8 cellular contexts compared by ENCODE assay signal in genomic region chr2:158456309-158457066, GRCh38. TPM values are rescaled to one million over a fixed set of nuclear protein-coding genes. Genes with fewer than 3 reads are reported as not detected.
DNase-seq lines count a peak whose midpoint lies in the region; ATAC-seq and TF ChIP-seq lines count a peak whose summit lies in the region.

TSS of gene CCDC148 (minus strand) at chr2:158456753. CDS start at chr2:158456439, 314 bp downstream.
TSS of gene PKP4 (plus strand) at chr2:158456952. CDS start at chr2:158533185, 76,233 bp downstream.

- peaks cover 21% of the 10 kb centered on the region for H4K20me1 ChIP-seq in IMR-90 (ENCODE audit: insufficient read depth, low read length)

- H3K27ac Mint-ChIP-seq in activated T-cell treated with anti-CD3 and anti-CD28 coated beads, Interleukin-2, amount 50 U/mL, for 24 hours: peak within 1 kb of the TSS; percentile 87

- H3K18ac ChIP-seq in IMR-90 (ENCODE audit: low read depth, low read length): no peak within 1 kb of the TSS

- H2AK9ac ChIP-seq in IMR-90 (replicated peaks; ENCODE audit: low read depth, low read length, poor library complexity): peak within 1 kb of the TSS; percentile 95

- peaks cover 10% of the 10 kb centered on the region for H3K36me3 Mint-ChIP-seq in activated T-cell treated with anti-CD3 and anti-CD28 coated beads, Interleukin-2, amount 50 U/mL, for 24 hours (ENCODE audit: low read depth)

- H3K27me3 Mint-ChIP-seq in activated T-cell treated with anti-CD3 and anti-CD28 coated beads, Interleukin-2, amount 50 U/mL, for 24 hours: peaks cover 19% of the 10 kb centered on the region

- CTCF ChIA-PET in IMR-90 (lab: Yijun Ruan, JAX): interaction anchor here (0.6 to 2.5 kb wide), 3 partner anchors 16 to 289 kb away, joined by 3 to 11 read pairs (median 7); no protein-coding TSS in a partner anchor

- no peak within 1 kb of the TSS for H4K5ac ChIP-seq in IMR-90 (ENCODE audit: low read depth, low read length)

- dilution Hi-C loops in IMR-90 (cut with HindIII; ENCODE audit: low sequenced_read_pairs, unreplicated experiment): no loop called here

- H3K4me1 ChIP-seq in IMR-90 (ENCODE audit: control insufficient read depth, insufficient read depth, low read length): peaks cover 2% of the 10 kb centered on the region
- peaks cover 9 to 12% of the 10 kb centered on the region in 2 donors for H3K4me1 ChIP-seq in mucosa of rectum (ENCODE audit: control insufficient read depth in 2 of 2, insufficient read depth in 2 of 2, low read length in 2 of 2)

- H3K4me3 ChIP-seq in IMR-90 (ENCODE audit: insufficient read depth, low read depth, low read length) (peak within 1 kb of the TSS; percentile 90), mucosa of rectum (ENCODE audit: low read length in 2 of 2) (peak within 1 kb of the TSS; percentile 82 to 93)

- H3K4me3 Mint-ChIP-seq in activated T-cell treated with anti-CD3 and anti-CD28 coated beads, Interleukin-2, amount 50 U/mL, for 24 hours: peak within 1 kb of the TSS; percentile 93

- H3K14ac ChIP-seq in IMR-90 (replicated peaks; ENCODE audit: low read depth, low read length): 0 out of 2 replicates have a peak within 1 kb of the TSS, but pooled peaks have one; percentile 44

- no peaks in the 10 kb centered on the region for H3K9me3 ChIP-seq in IMR-90 (ENCODE audit: control insufficient read depth, insufficient read depth, low read length)
- no peaks in the 10 kb centered on the region for H3K9me3 ChIP-seq in mucosa of rectum (ENCODE audit: control insufficient read depth in 2 of 2, low read length in 2 of 2)

- 0 out of 2 replicates have a peak within 1 kb of the TSS, but pooled peaks have one; percentile 10 for H2BK20ac ChIP-seq in IMR-90 (ENCODE audit: low read depth, low read length)

- peak within 1 kb of the TSS; percentile 63 for H3K23ac ChIP-seq in IMR-90 (ENCODE audit: low read depth, low read length)

- no peaks in the 10 kb centered on the region for H3K9me3 Mint-ChIP-seq in activated T-cell treated with anti-CD3 and anti-CD28 coated beads, Interleukin-2, amount 50 U/mL, for 24 hours

- H3K4ac ChIP-seq in IMR-90 (ENCODE audit: low read depth, low read length): peak within 1 kb of the TSS; percentile 75

- H3K36me3 ChIP-seq in IMR-90 (ENCODE audit: control insufficient read depth, insufficient read depth, low read length): no peaks in the 10 kb centered on the region
- H3K36me3 ChIP-seq in mucosa of rectum (ENCODE audit: control insufficient read depth in 2 of 2, insufficient read depth in 2 of 2, low read length in 2 of 2): no peaks in the 10 kb centered on the region

- 0% methylated on average over 11 of the region's 48 CpGs; no CpG with 5 or more reads in 1 of the 2 experiments for WGBS in IMR-90 (ENCODE audit: extremely low coverage in 2 of 2, insufficient read length in 1 of 2), 2 experiments

- TF ChIP-seq POLR2A in IMR-90 (IDR thresholded peaks at IDR 0.05; ENCODE audit: low read depth, low read length) (0 out of 2 replicates have a peak, but pooled peaks have one; percentile 17), erythroblast (IDR thresholded peaks at IDR 0.05; ENCODE audit: low read length) (peak; percentile 36)

- TF ChIP-seq CTCF in IMR-90 (conservative IDR thresholded peaks at IDR 0.05; ENCODE audit: low read depth, low read length): peak; percentile 33

- H3K27me3 ChIP-seq in IMR-90 (ENCODE audit: control insufficient read depth, insufficient read depth, low read length) (peaks cover 4% of the 10 kb centered on the region; the same call in 1 of the 2 replicates), mucosa of rectum (ENCODE audit: control insufficient read depth in 2 of 2, insufficient read depth in 2 of 2, low read length in 2 of 2) (no peaks in the 10 kb centered on the region)

- TF ChIP-seq RAD21 in IMR-90 (IDR thresholded peaks at IDR 0.05; ENCODE audit: low read length): peak; percentile 4; the same call in 1 of the 2 replicates

- H3K4me1 Mint-ChIP-seq in activated T-cell treated with anti-CD3 and anti-CD28 coated beads, Interleukin-2, amount 50 U/mL, for 24 hours (ENCODE audit: low read depth): peaks cover 26% of the 10 kb centered on the region

- H4K91ac ChIP-seq in IMR-90 (ENCODE audit: insufficient read depth, low read depth, low read length): peak within 1 kb of the TSS; percentile 39

- no peak within 1 kb of the TSS; the same call in 2 of the 3 replicates for H2BK15ac ChIP-seq in IMR-90 (ENCODE audit: low read depth, low read length)

- peak within 1 kb of the TSS; percentile 73; the same call in 1 of the 2 replicates for H2BK120ac ChIP-seq in IMR-90 (ENCODE audit: low read depth, low read length)

- H3K9ac ChIP-seq in IMR-90 (ENCODE audit: low read depth, low read length): peak within 1 kb of the TSS; percentile 71
- peak within 1 kb of the TSS; percentile 60 to 86 for H3K9ac ChIP-seq in mucosa of rectum (ENCODE audit: low read depth in 1 of 2, low read length in 2 of 2)

- H3K79me1 ChIP-seq in IMR-90 (ENCODE audit: low read depth in 1 of 2, low read length in 2 of 2): peaks cover 6 to 28% of the 10 kb centered on the region in 2 experiments; a peak in 3 of 4 replicates

- peak within 1 kb of the TSS; percentile 96 for H2AFZ ChIP-seq in IMR-90 (replicated peaks; ENCODE audit: low read length, poor library complexity)

- H3K9me1 ChIP-seq in IMR-90 (ENCODE audit: insufficient read depth, low read length): no peaks in the 10 kb centered on the region

- H3K56ac ChIP-seq in IMR-90 (ENCODE audit: extremely low read depth, insufficient read depth, low read length): peak within 1 kb of the TSS; percentile 47

- H3K4me2 ChIP-seq in IMR-90 (ENCODE audit: low read depth, low read length): peak within 1 kb of the TSS; percentile 94

- H2AK5ac ChIP-seq in IMR-90 (ENCODE audit: low read depth, low read length): no peak within 1 kb of the TSS

- no TSS peak for BruUV-seq in IMR-90 (replicated peaks; lab: Mats Ljungman, UMichigan)

- in situ Hi-C loops in IMR-90 (cut with MboI; ENCODE audit: low sequenced_read_pairs): loop anchor here (10.0 kb wide), 1 partner anchor 288 kb away; no protein-coding TSS in a partner anchor

- intact Hi-C loops in IMR-90 (cut with micrococcal nuclease): loop anchor here (2.0 to 10.0 kb wide), 9 partner anchors 42 to 672 kb away; no protein-coding TSS in a partner anchor

- DNase-seq in DMS153 (lab: John Stamatoyannopoulos, UW): peak; percentile 93
- DNase-seq in IMR-90: peak; percentile 89
- peak; percentile 93 for DNase-seq in OCI-M1 (lab: John Stamatoyannopoulos, UW)
- peak; percentile 89 for DNase-seq in activated T-cell treated with anti-CD3 and anti-CD28 coated beads, Interleukin-2, amount 50 U/mL, for 24 hours
- DNase-seq in erythroblast (lab: John Stamatoyannopoulos, UW): peak; percentile 92 to 95
- peak; percentile 78 for DNase-seq in stimulated activated CD8-positive, alpha-beta memory T cell treated with anti-CD3 and anti-CD28 coated beads, Interleukin-4, amount 100 ng/mL, for 24 hours (ENCODE audit: low read depth)

- POLR2A ChIA-PET in IMR-90 (lab: Charles Lee; ENCODE audit: unreplicated experiment): interaction anchor here (0.6 kb wide), 1 partner anchor 403 kb away, joined by 3 read pairs; no protein-coding TSS in a partner anchor

- H3K27ac ChIP-seq in IMR-90 (ENCODE audit: insufficient read depth, low read length) (peak within 1 kb of the TSS; percentile 76), mucosa of rectum (ENCODE audit: low read depth in 2 of 2, low read length in 2 of 2) (peak within 1 kb of the TSS; percentile 88 to 93)

- peak within 1 kb of the TSS; percentile 33 to 62; a peak in 1 of 4 replicates for H4K8ac ChIP-seq in IMR-90 (ENCODE audit: low read depth in 2 of 2, low read length in 2 of 2)

- ATAC-seq in GM21576 (IDR thresholded peaks at IDR 0.05; ENCODE audit: unreplicated experiment): peak; percentile 94
- ATAC-seq in IMR-90 (ENCODE audit: low read depth): peak; percentile 92

- peak within 1 kb of the TSS; percentile 80 for H2BK5ac ChIP-seq in IMR-90 (ENCODE audit: low read depth, low read length, poor library complexity, severe bottlenecking)

TF ChIP-seq in IMR-90, 13 proteins besides CTCF, POLR2A, EP300 and RAD21 (continues in another document):
- no peak for TF ChIP-seq SMC3 (IDR thresholded peaks at IDR 0.05; ENCODE audit: low read depth, low read length)
- TF ChIP-seq FOS (IDR thresholded peaks at IDR 0.05; ENCODE audit: low read depth, low read length): peak; percentile 41; the same call in 1 of the 2 replicates
- peak; percentile 51; the same call in 1 of the 2 replicates for TF ChIP-seq MAZ (IDR thresholded peaks at IDR 0.05; ENCODE audit: borderline replicate concordance, low read depth, low read length)
- TF ChIP-seq RFX5 (IDR thresholded peaks at IDR 0.05; ENCODE audit: low read depth, low read length): no peak
- no peak for TF ChIP-seq CHD1 (IDR thresholded peaks at IDR 0.05; ENCODE audit: low read depth, low read length)
- TF ChIP-seq BHLHE40 (IDR thresholded peaks at IDR 0.05; ENCODE audit: low read depth, low read length): no peak
- no peak for TF ChIP-seq MAFK (IDR thresholded peaks at IDR 0.05; ENCODE audit: low read depth, low read length)
- no peak for TF ChIP-seq CEBPB (IDR thresholded peaks at IDR 0.05; ENCODE audit: low read depth, low read length)
- no peak for TF ChIP-seq RCOR1 (IDR thresholded peaks at IDR 0.05; ENCODE audit: insufficient replicate concordance, low read length)
- peak; percentile 71; the same call in 1 of the 2 replicates for TF ChIP-seq MXI1 (IDR thresholded peaks at IDR 0.05; ENCODE audit: borderline replicate concordance, low read depth, low read length)
- no peak for TF ChIP-seq ELK1 (IDR thresholded peaks at IDR 0.05; ENCODE audit: borderline replicate concordance, low read depth, low read length)

RNA-seq across cellular contexts. Expression of gene CCDC148, which starts in this region (rescaled TPM):
- total RNA-seq in IMR-90 (2012; rRNA removed): 0.18 and 0.56 TPM in 2 replicates
- polyA plus RNA-seq in IMR-90 (2012; rRNA removed): 0.17 and 0.31 TPM in 2 replicates
- 0.04 TPM in 1 of 2 replicates, not detected in the other for polyA plus RNA-seq in IMR-90 (2012; cell fraction: cytosol; rRNA removed)
- 0.08 and 0.62 TPM in 2 replicates for polyA plus RNA-seq in IMR-90 (2012; cell fraction: nucleus; rRNA removed; ENCODE audit: low replicate concordance)

RNA-seq across cellular contexts. Expression of gene PKP4, which starts in this region (rescaled TPM):
- total RNA-seq in IMR-90 (2012; rRNA removed): 37.5 and 37.8 TPM in 2 replicates
- 18.6 and 20.1 TPM in 2 replicates for polyA plus RNA-seq in IMR-90 (2012; rRNA removed)
- 7.9 and 9.2 TPM in 2 replicates for polyA plus RNA-seq in IMR-90 (2012; cell fraction: cytosol; rRNA removed)
- polyA plus RNA-seq in IMR-90 (2012; cell fraction: nucleus; rRNA removed; ENCODE audit: low replicate concordance): 33.8 and 61.9 TPM in 2 replicates

Comparison
In these comparisons a context has a peak if more than half of its experiments do, and no peak if none do; other contexts are left out.
1. Peak in every context shown above with its lines: DNase-seq, ATAC-seq, H3K4me3 ChIP-seq and H3K27ac ChIP-seq.